22 cellular contexts compared by ENCODE assay signal in genomic region chr1:245465666-245466065, GRCh38.
A peak's percentile ranks its signal among the peaks of the same experiment; 100 is the strongest.
DNase-seq lines count a peak whose midpoint lies in the region; ATAC-seq and TF ChIP-seq lines count a peak whose summit lies in the region.
"Had no signal": no experiment of that assay in that cellular context is flagged by ENCODE, and none has a peak within 500 bp of the region (broad histone marks: within the 10 kb centered on the region; RNA-seq: fewer than 3 reads in every experiment).

No MANE protein-coding gene starts in this region.

- H3K27me3 Mint-ChIP-seq in GM23338 (ENCODE audit: insufficient read depth, low read depth, poor library complexity): peaks cover 9% of the 10 kb centered on the region
- H3K27me3 Mint-ChIP-seq in neural crest cell (ENCODE audit: low read depth): no peaks in the 10 kb centered on the region

- H3K4me1 ChIP-seq in GM23338 (ENCODE audit: insufficient read depth): no peaks in the 10 kb centered on the region

- peaks cover 4% of the 10 kb centered on the region; the same call in 1 of the 2 replicates for H3K9me2 ChIP-seq in GM23338 (ENCODE audit: insufficient read depth)

- no peak overlapping the region for H3K4me3 ChIP-seq in GM23338
- H3K4me3 ChIP-seq: GM12878, GM23248, MG63, SK-N-MC had no signal

- no peaks in the 10 kb centered on the region for H3K79me2 ChIP-seq in GM23338 (replicated peaks; ENCODE audit: insufficient read depth)

- DNase-seq in NCI-H1436 (lab: John Stamatoyannopoulos, UW): peak; percentile 58
- DNase-seq in NCI-H1436 treated with DMSO at 0.1 percent for 48 hours (lab: John Stamatoyannopoulos, UW): no peak
- no peak for DNase-seq in GM23338 (ENCODE audit: low spot score)
- DNase-seq in cerebellar nuclear complex (lab: John Stamatoyannopoulos, UW): peak; percentile 13 to 50
- DNase-seq in neural crest cell (ENCODE audit: low read depth, low spot score): no peak
- no peak for DNase-seq in left lobe of liver (ENCODE audit: low spot score)
- DNase-seq in stimulated activated naive CD4-positive, alpha-beta T cell treated with Interleukin-2 at 50 U/mL for 16 hours (lab: John Stamatoyannopoulos, UW): no peak
- DNase-seq: 8988T; GM23248; Kasumi-1; MG63; NCI-H1048; NCI-H1694 treated with DMSO at 0.1 percent for 48 hours; NCI-H2107; NCI-H226; NK-92 treated with Interleukin-12 subunit alpha and Interleukin-12 subunit beta, amount 100 ng/mL, for 24 hours had no signal

- no peak overlapping the region for H3K4me2 ChIP-seq in GM23338

- H2AFZ ChIP-seq in GM23338: peak overlapping the region; percentile 66
- H2AFZ ChIP-seq: GM23248 had no signal

- peaks cover 7% of the 10 kb centered on the region; the same call in 2 of the 3 replicates for H3K4me1 Mint-ChIP-seq in GM23338
- H3K4me1 Mint-ChIP-seq in neural crest cell: peaks cover 33% of the 10 kb centered on the region

- H3K27ac ChIP-seq in GM23338 (ENCODE audit: low read depth): no peak overlapping the region
- H3K27ac ChIP-seq: GM23248, SK-N-MC had no signal

- TF ChIP-seq CTCF in GM23338 (conservative IDR thresholded peaks at IDR 0.05; ENCODE audit: low read depth in 2 of 2) (no peak), neural crest cell (conservative IDR thresholded peaks at IDR 0.05) (no peak)

- no peak overlapping the region for H3K27ac Mint-ChIP-seq in GM23338
- peak overlapping the region; percentile 75 for H3K27ac Mint-ChIP-seq in neural crest cell (ENCODE audit: unreplicated experiment)
- H3K27ac Mint-ChIP-seq: CD14-positive monocyte had no signal

- ATAC-seq in GM23338 (peak; percentile 45; the same call in 2 of the 3 replicates), left lobe of liver (no peak), GM19035 (IDR thresholded peaks at IDR 0.05; ENCODE audit: unreplicated experiment) (no peak)
- ATAC-seq: GM12878, HCT116, Right ventricle myocardium inferior had no signal

- H3K27me3 ChIP-seq in GM23338 (ENCODE audit: insufficient read depth): no peaks in the 10 kb centered on the region
- H3K27me3 ChIP-seq: MG63 had no signal

- H3K36me3 ChIP-seq in GM23338 (ENCODE audit: insufficient read depth): no peaks in the 10 kb centered on the region
- H3K36me3 ChIP-seq: MG63 had no signal

- no peaks in the 10 kb centered on the region; the same call in 2 of the 3 replicates for H3K9me3 Mint-ChIP-seq in GM23338
- no peaks in the 10 kb centered on the region for H3K9me3 Mint-ChIP-seq in neural crest cell

- no peaks in the 10 kb centered on the region for H3F3A ChIP-seq in GM23338 (replicated peaks; ENCODE audit: low read depth)

- H3K4me3 Mint-ChIP-seq in GM23338 (no peak overlapping the region), neural crest cell (no peak overlapping the region)
- H3K4me3 Mint-ChIP-seq: CD14-positive monocyte had no signal

- H3K36me3 Mint-ChIP-seq in GM23338 (ENCODE audit: low read depth) (no peaks in the 10 kb centered on the region), neural crest cell (ENCODE audit: low read depth) (no peaks in the 10 kb centered on the region)
- H3K36me3 Mint-ChIP-seq: CD14-positive monocyte had no signal

- H4K20me1 ChIP-seq in GM23338 (replicated peaks; ENCODE audit: insufficient read depth): no peaks in the 10 kb centered on the region

TF ChIP-seq in GM23338, 12 proteins besides CTCF, POLR2A, EP300 and RAD21 (continues in another document):
- no peak for TF ChIP-seq ETS1 (IDR thresholded peaks at IDR 0.05)
- TF ChIP-seq CREB1 (CRISPR knock-in tag; IDR thresholded peaks at IDR 0.05; ENCODE audit: low read depth): no peak
- TF ChIP-seq STAT1 (IDR thresholded peaks at IDR 0.05; ENCODE audit: unreplicated experiment): no peak
- no peak for TF ChIP-seq ZNF462 (CRISPR knock-in tag; IDR thresholded peaks at IDR 0.05)
- TF ChIP-seq EZH2phosphoT487 (IDR thresholded peaks at IDR 0.05; ENCODE audit: unreplicated experiment): no peak
- TF ChIP-seq JUNB (IDR thresholded peaks at IDR 0.05; ENCODE audit: unreplicated experiment): no peak
- TF ChIP-seq POLR2AphosphoS5 (IDR thresholded peaks at IDR 0.05; ENCODE audit: low read depth): no peak
- TF ChIP-seq ZNF331 (CRISPR knock-in tag; IDR thresholded peaks at IDR 0.05; ENCODE audit: low read depth): no peak

Comparison
In these comparisons a context has a peak if more than half of its experiments do, and no peak if none do; other contexts are left out.
1. DNase-seq: peak in NCI-H1436 (single experiment) and cerebellar nuclear complex (2 of 2); none in NCI-H1436 treated with DMSO at 0.1 percent for 48 hours (single experiment), GM23338 (single experiment), neural crest cell (single experiment), left lobe of liver (single experiment) and stimulated activated naive CD4-positive, alpha-beta T cell treated with Interleukin-2 at 50 U/mL for 16 hours (single experiment).